Comparison of ENCODE assay signal across 1 cellular context in genomic region chr9:71676460-71676859, GRCh38.
TF ChIP-seq lines count a peak whose summit lies in the region.

No MANE protein-coding gene starts in this region.

TF ChIP-seq in HepG2, 621 proteins besides CTCF, POLR2A, EP300 and RAD21 (continued from another document):
- TF ChIP-seq ZBTB2 (CRISPR knock-in tag; IDR thresholded peaks at IDR 0.05; ENCODE audit: low read depth), result no peak
- TF ChIP-seq CHD4 (IDR thresholded peaks at IDR 0.05; ENCODE audit: borderline replicate concordance, low read length), result no peak
- no peak for TF ChIP-seq ZNF225 (CRISPR knock-in tag; IDR thresholded peaks at IDR 0.05)
- no peak for TF ChIP-seq ZNF292 (CRISPR knock-in tag; IDR thresholded peaks at IDR 0.05; ENCODE audit: borderline replicate concordance, low read depth)
- no peak for TF ChIP-seq PRDM4 (CRISPR knock-in tag; IDR thresholded peaks at IDR 0.05; ENCODE audit: borderline replicate concordance)
- no peak for TF ChIP-seq BHLHE40 (IDR thresholded peaks at IDR 0.05; ENCODE audit: low read length)
- no peak for TF ChIP-seq RARG (CRISPR knock-in tag; IDR thresholded peaks at IDR 0.05; ENCODE audit: low read depth)
